ENCODE assay signal across 11 cellular contexts in genomic region chr12:122852336-122853275, GRCh38. TPM values are rescaled to one million over a fixed set of nuclear protein-coding genes. Genes with fewer than 3 reads are reported as not detected.
DNase-seq lines count a peak whose midpoint lies in the region; ATAC-seq and TF ChIP-seq lines count a peak whose summit lies in the region.
"Had no signal": no experiment of that assay in that cellular context is flagged by ENCODE, and none has a peak within 500 bp of the region (broad histone marks: within the 10 kb centered on the region; RNA-seq: fewer than 3 reads in every experiment).

No MANE protein-coding gene starts in this region.

- CTCF ChIA-PET in IMR-90 (lab: Yijun Ruan, JAX): no interaction called here

- H2AK9ac ChIP-seq in IMR-90 (replicated peaks; ENCODE audit: low read depth, low read length, poor library complexity): peak overlapping the region; percentile 62

- no peak overlapping the region for H2BK120ac ChIP-seq in IMR-90 (ENCODE audit: low read depth, low read length)

- peak overlapping the region; percentile 81 for H2AK5ac ChIP-seq in IMR-90 (ENCODE audit: low read depth, low read length)

- H3K14ac ChIP-seq in IMR-90 (replicated peaks; ENCODE audit: low read depth, low read length): 0 out of 2 replicates have a peak overlapping the region, but pooled peaks have one; percentile 3

- no TSS peak for BruUV-seq in IMR-90 (replicated peaks; lab: Mats Ljungman, UMichigan)

- peaks cover 16% of the 10 kb centered on the region for H3K4me1 ChIP-seq in IMR-90 (ENCODE audit: control insufficient read depth, insufficient read depth, low read length)

- H3K79me1 ChIP-seq in IMR-90 (ENCODE audit: low read depth in 1 of 2, low read length in 2 of 2): peaks cover 0 to 7% of the 10 kb centered on the region in 2 experiments; a peak in 2 of 4 replicates

- H3K4ac ChIP-seq in IMR-90 (ENCODE audit: low read depth, low read length): peak overlapping the region; percentile 68

- no peaks in the 10 kb centered on the region for H3K9me3 ChIP-seq in IMR-90 (ENCODE audit: control insufficient read depth, insufficient read depth, low read length)

- peaks cover 5% of the 10 kb centered on the region; the same call in 1 of the 2 replicates for H3K36me3 ChIP-seq in IMR-90 (ENCODE audit: control insufficient read depth, insufficient read depth, low read length)

- POLR2A ChIA-PET in IMR-90 (lab: Charles Lee; ENCODE audit: unreplicated experiment): no interaction called here

- 69% methylated on average over 5 of the region's 18 CpGs; no CpG with 5 or more reads in 1 of the 2 experiments for WGBS in IMR-90 (ENCODE audit: extremely low coverage in 2 of 2, insufficient read length in 1 of 2), 2 experiments

- in situ Hi-C loops in IMR-90 (cut with MboI; ENCODE audit: low sequenced_read_pairs): no loop called here

- H3K27ac ChIP-seq in IMR-90 (ENCODE audit: insufficient read depth, low read length): no peak overlapping the region

- peak overlapping the region; percentile 93 for H2AFZ ChIP-seq in IMR-90 (replicated peaks; ENCODE audit: low read length, poor library complexity)

- peaks cover 18% of the 10 kb centered on the region for H3K9me1 ChIP-seq in IMR-90 (ENCODE audit: insufficient read depth, low read length)

- H3K9ac ChIP-seq in IMR-90 (ENCODE audit: low read depth, low read length): no peak overlapping the region

- ATAC-seq in IMR-90 (ENCODE audit: low read depth) (no peak; the same call in 1 of the 2 replicates), left lobe of liver (peak; percentile 27), HG03442 (IDR thresholded peaks at IDR 0.05; ENCODE audit: unreplicated experiment) (no peak)
- ATAC-seq: naive thymus-derived CD4-positive, alpha-beta T cell had no signal

- TF ChIP-seq CTCF in IMR-90 (conservative IDR thresholded peaks at IDR 0.05; ENCODE audit: low read depth, low read length): no peak

- H3K4me2 ChIP-seq in IMR-90 (ENCODE audit: low read depth, low read length): no peak overlapping the region

- no peak for DNase-seq in IMR-90
- peak; percentile 75 for DNase-seq in dermis blood vessel endothelial cell
- DNase-seq in left lobe of liver (ENCODE audit: low spot score): no peak
- DNase-seq in superior temporal gyrus (ENCODE audit: extremely low spot score): peak; percentile 88
- DNase-seq in activated gamma-delta T cell treated with Interleukin-2 at 50 U/mL for 16 hours: no peak
- DNase-seq in activated CD8-positive, alpha-beta memory T cell treated with anti-CD3 and anti-CD28 coated beads for 24 hours: no peak
- no peak for DNase-seq in NOMO-1 treated with DMSO at 0.1 percent for 48 hours (lab: John Stamatoyannopoulos, UW; ENCODE audit: unreplicated experiment)
- DNase-seq: activated CD4-positive, CD25-positive, alpha-beta regulatory T cell treated with anti-CD3 and anti-CD28 coated beads, Interleukin-2, amount 50 U/mL, for 72 hours; Calu3; naive thymus-derived CD4-positive, alpha-beta T cell had no signal

- H2BK20ac ChIP-seq in IMR-90 (ENCODE audit: low read depth, low read length): no peak overlapping the region

- dilution Hi-C loops in IMR-90 (cut with HindIII; ENCODE audit: low sequenced_read_pairs, unreplicated experiment): no loop called here

- no peak overlapping the region for H3K18ac ChIP-seq in IMR-90 (ENCODE audit: low read depth, low read length)

- TF ChIP-seq RAD21 in IMR-90 (IDR thresholded peaks at IDR 0.05; ENCODE audit: low read length): no peak

- no peaks in the 10 kb centered on the region for H3K27me3 ChIP-seq in IMR-90 (ENCODE audit: control insufficient read depth, insufficient read depth, low read length)

- TF ChIP-seq POLR2A in IMR-90 (IDR thresholded peaks at IDR 0.05; ENCODE audit: low read depth, low read length): no peak

- no peak overlapping the region for H3K56ac ChIP-seq in IMR-90 (ENCODE audit: extremely low read depth, insufficient read depth, low read length)

- no peak overlapping the region for H3K4me3 ChIP-seq in IMR-90 (ENCODE audit: insufficient read depth, low read depth, low read length)

- peak overlapping the region; percentile 27 for H2BK5ac ChIP-seq in IMR-90 (ENCODE audit: low read depth, low read length, poor library complexity, severe bottlenecking)

- H4K8ac ChIP-seq in IMR-90 (ENCODE audit: low read depth in 2 of 2, low read length in 2 of 2): no peak overlapping the region; a peak in 1 of 4 replicates

- peak overlapping the region; percentile 2; the same call in 1 of the 3 replicates for H2BK15ac ChIP-seq in IMR-90 (ENCODE audit: low read depth, low read length)

- H3K23ac ChIP-seq in IMR-90 (ENCODE audit: low read depth, low read length): no peak overlapping the region

- no peak overlapping the region for H4K5ac ChIP-seq in IMR-90 (ENCODE audit: low read depth, low read length)

- intact Hi-C loops in IMR-90 (cut with micrococcal nuclease): no loop called here

- peaks cover 7% of the 10 kb centered on the region for H4K20me1 ChIP-seq in IMR-90 (ENCODE audit: insufficient read depth, low read length)

- H4K91ac ChIP-seq in IMR-90 (ENCODE audit: insufficient read depth, low read depth, low read length): peak overlapping the region; percentile 46

TF ChIP-seq in IMR-90, 13 proteins besides CTCF, POLR2A, EP300 and RAD21:
- TF ChIP-seq RFX5 (IDR thresholded peaks at IDR 0.05; ENCODE audit: low read depth, low read length) (no peak), CHD1 (IDR thresholded peaks at IDR 0.05; ENCODE audit: low read depth, low read length) (no peak)
TF ChIP-seq in IMR-90: peak in this region for 0.

RNA-seq across cellular contexts. Expression of gene HIP1R, which starts 17.3 kb away (rescaled TPM):
- total RNA-seq in IMR-90 (2012; rRNA removed) (9.7 and 13.8 TPM in 2 replicates), dermis blood vessel endothelial cell (132 and 200 TPM in 2 replicates), left lobe of liver (35.2 TPM)
- polyA plus RNA-seq in IMR-90 (2012; rRNA removed): 18.5 and 20.7 TPM in 2 replicates
- polyA plus RNA-seq in IMR-90 (2012; cell fraction: cytosol; rRNA removed): 9.6 and 10.4 TPM in 2 replicates
- 96.7 and 158 TPM in 2 replicates for polyA plus RNA-seq in IMR-90 (2012; cell fraction: nucleus; rRNA removed; ENCODE audit: low replicate concordance)

RNA-seq across cellular contexts. Expression of gene VPS37B, which starts 43.3 kb away (rescaled TPM):
- total RNA-seq in IMR-90 (2012; rRNA removed): 8.6 and 13.9 TPM in 2 replicates
- 25.7 and 29.9 TPM in 2 replicates for polyA plus RNA-seq in IMR-90 (2012; rRNA removed)
- polyA plus RNA-seq in IMR-90 (2012; cell fraction: cytosol; rRNA removed): 30.2 and 32.2 TPM in 2 replicates
- 46.1 and 46.4 TPM in 2 replicates for polyA plus RNA-seq in IMR-90 (2012; cell fraction: nucleus; rRNA removed; ENCODE audit: low replicate concordance)
- 19.6 and 21.2 TPM in 2 replicates for total RNA-seq in dermis blood vessel endothelial cell
- total RNA-seq in left lobe of liver: 6.6 TPM

Comparison
In these comparisons a context has a peak if more than half of its experiments do, and no peak if none do; other contexts are left out.
1. DNase-seq: peak in dermis blood vessel endothelial cell (single experiment) and superior temporal gyrus (single experiment); none in IMR-90 (single experiment), left lobe of liver (single experiment), activated gamma-delta T cell treated with Interleukin-2 at 50 U/mL for 16 hours (single experiment), activated CD8-positive, alpha-beta memory T cell treated with anti-CD3 and anti-CD28 coated beads for 24 hours (single experiment) and NOMO-1 treated with DMSO at 0.1 percent for 48 hours (single experiment).